1 cellular context compared by ENCODE assay signal in genomic region chr16:22077700-22078313, GRCh38.
A peak's percentile ranks its signal among the peaks of the same experiment; 100 is the strongest.
TF ChIP-seq lines count a peak whose summit lies in the region.

No MANE protein-coding gene starts in this region.

TF ChIP-seq in IMR-90, 13 proteins besides CTCF, POLR2A, EP300 and RAD21:
- TF ChIP-seq SMC3 (IDR thresholded peaks at IDR 0.05; ENCODE audit: low read depth, low read length) = peak; percentile 85
- TF ChIP-seq NFE2L2 (IDR thresholded peaks at IDR 0.05; ENCODE audit: low read depth, low read length) = no peak
- no peak for TF ChIP-seq MAFK (IDR thresholded peaks at IDR 0.05; ENCODE audit: low read depth, low read length)
- TF ChIP-seq MXI1 (IDR thresholded peaks at IDR 0.05; ENCODE audit: borderline replicate concordance, low read depth, low read length) = no peak
- no peak for TF ChIP-seq RFX5 (IDR thresholded peaks at IDR 0.05; ENCODE audit: low read depth, low read length)
- no peak for TF ChIP-seq FOS (IDR thresholded peaks at IDR 0.05; ENCODE audit: low read depth, low read length)
- TF ChIP-seq ELK1 (IDR thresholded peaks at IDR 0.05; ENCODE audit: borderline replicate concordance, low read depth, low read length) = no peak
